Comparison of ENCODE assay signal across 15 cellular contexts in genomic region chr7:2920956-2921708, GRCh38.
DNase-seq lines count a peak whose midpoint lies in the region; ATAC-seq and TF ChIP-seq lines count a peak whose summit lies in the region.
"Had no signal": no experiment of that assay in that cellular context is flagged by ENCODE, and none has a peak within 500 bp of the region (broad histone marks: within the 10 kb centered on the region; RNA-seq: fewer than 3 reads in every experiment).

No MANE protein-coding gene starts in this region.

- no peaks in the 10 kb centered on the region for H3K27me3 Mint-ChIP-seq in T-helper 1 cell treated with Interleukin-12 subunit alpha and Interleukin-12 subunit beta and Interleukin-4 antibody, amounts not matched to agents 30 μg/mL and 1 μg/mL, for 36 hours (ENCODE audit: low read depth)
- H3K27me3 Mint-ChIP-seq: activated naive CD4-positive, alpha-beta T cell treated with anti-CD3 and anti-CD28 coated beads, Interleukin-2, amount 10 ng/mL, durations not matched to agents 7 days and 5 days had no signal

- DNase-seq in T-helper 1 cell (no peak), inferior parietal cortex (ENCODE audit: extremely low spot score) (peak; percentile 5), NCI-H2107 (lab: John Stamatoyannopoulos, UW) (no peak), kidney tubule cell (ENCODE audit: low spot score) (no peak)
- no peak for DNase-seq in stimulated activated effector memory CD8-positive, alpha-beta T cell treated with anti-CD3 and anti-CD28 coated beads, Interleukin-12 subunit alpha, Interleukin-12 subunit beta, amount 100 ng/mL, for 72 hours (ENCODE audit: low spot score in 2 of 2)
- DNase-seq: activated naive CD4-positive, alpha-beta T cell treated with anti-CD3 and anti-CD28 coated beads, Interleukin-2, amount 10 ng/mL, durations not matched to agents 7 days and 5 days; MV-4-11; NCI-H2081 treated with DMSO at 0.1 percent for 48 hours; Peyer's patch; small intestine; upper lobe of right lung had no signal

- ATAC-seq in SK-N-SH treated with all-trans-retinoic acid at 6 μM for 48 hours: peak; percentile 41; the same call in 2 of the 3 replicates
- ATAC-seq in stimulated activated effector memory CD8-positive, alpha-beta T cell treated with anti-CD3 and anti-CD28 coated beads, Interleukin-12 subunit alpha, Interleukin-12 subunit beta, amount 100 ng/mL, for 72 hours: no peak
- no peak for ATAC-seq in GM21528 (IDR thresholded peaks at IDR 0.05; ENCODE audit: low FRiP score, unreplicated experiment)
- ATAC-seq: heart left ventricle, upper lobe of right lung had no signal

- no peaks in the 10 kb centered on the region for H3K4me1 Mint-ChIP-seq in T-helper 1 cell treated with Interleukin-12 subunit alpha and Interleukin-12 subunit beta and Interleukin-4 antibody, amounts not matched to agents 30 μg/mL and 1 μg/mL, for 36 hours (ENCODE audit: low read depth)
- H3K4me1 Mint-ChIP-seq in stimulated activated effector memory CD8-positive, alpha-beta T cell treated with anti-CD3 and anti-CD28 coated beads, Interleukin-12 subunit alpha, Interleukin-12 subunit beta, amount 100 ng/mL, for 72 hours: peaks cover 4% of the 10 kb centered on the region
- H3K4me1 Mint-ChIP-seq: activated naive CD4-positive, alpha-beta T cell treated with anti-CD3 and anti-CD28 coated beads, Interleukin-2, amount 10 ng/mL, durations not matched to agents 7 days and 5 days had no signal

- peak overlapping the region; percentile 5 for H3K27ac Mint-ChIP-seq in T-helper 1 cell treated with Interleukin-12 subunit alpha and Interleukin-12 subunit beta and Interleukin-4 antibody, amounts not matched to agents 30 μg/mL and 1 μg/mL, for 36 hours
- H3K27ac Mint-ChIP-seq in stimulated activated effector memory CD8-positive, alpha-beta T cell treated with anti-CD3 and anti-CD28 coated beads, Interleukin-12 subunit alpha, Interleukin-12 subunit beta, amount 100 ng/mL, for 72 hours: peak overlapping the region; percentile 4
- H3K27ac Mint-ChIP-seq: activated naive CD4-positive, alpha-beta T cell treated with anti-CD3 and anti-CD28 coated beads, Interleukin-2, amount 10 ng/mL, durations not matched to agents 7 days and 5 days had no signal

- H3K9me3 Mint-ChIP-seq in T-helper 1 cell treated with Interleukin-12 subunit alpha and Interleukin-12 subunit beta and Interleukin-4 antibody, amounts not matched to agents 30 μg/mL and 1 μg/mL, for 36 hours: peaks cover 10% of the 10 kb centered on the region
- H3K9me3 Mint-ChIP-seq in stimulated activated effector memory CD8-positive, alpha-beta T cell treated with anti-CD3 and anti-CD28 coated beads, Interleukin-12 subunit alpha, Interleukin-12 subunit beta, amount 100 ng/mL, for 72 hours: peaks cover 6% of the 10 kb centered on the region
- H3K9me3 Mint-ChIP-seq: activated naive CD4-positive, alpha-beta T cell treated with anti-CD3 and anti-CD28 coated beads, Interleukin-2, amount 10 ng/mL, durations not matched to agents 7 days and 5 days had no signal

- H3K36me3 Mint-ChIP-seq in T-helper 1 cell treated with Interleukin-12 subunit alpha and Interleukin-12 subunit beta and Interleukin-4 antibody, amounts not matched to agents 30 μg/mL and 1 μg/mL, for 36 hours (ENCODE audit: low read depth): peaks cover 50% of the 10 kb centered on the region
- H3K36me3 Mint-ChIP-seq in stimulated activated effector memory CD8-positive, alpha-beta T cell treated with anti-CD3 and anti-CD28 coated beads, Interleukin-12 subunit alpha, Interleukin-12 subunit beta, amount 100 ng/mL, for 72 hours: peaks cover 92% of the 10 kb centered on the region

- H3K4me3 Mint-ChIP-seq in T-helper 1 cell treated with Interleukin-12 subunit alpha and Interleukin-12 subunit beta and Interleukin-4 antibody, amounts not matched to agents 30 μg/mL and 1 μg/mL, for 36 hours: no peak overlapping the region
- H3K4me3 Mint-ChIP-seq in stimulated activated effector memory CD8-positive, alpha-beta T cell treated with anti-CD3 and anti-CD28 coated beads, Interleukin-12 subunit alpha, Interleukin-12 subunit beta, amount 100 ng/mL, for 72 hours: no peak overlapping the region
- H3K4me3 Mint-ChIP-seq: activated naive CD4-positive, alpha-beta T cell treated with anti-CD3 and anti-CD28 coated beads, Interleukin-2, amount 10 ng/mL, durations not matched to agents 7 days and 5 days had no signal

TF ChIP-seq in SK-N-SH treated with all-trans-retinoic acid at 6 μM for 48 hours, 23 proteins besides CTCF, POLR2A, EP300 and RAD21:
- no peak for TF ChIP-seq CSDC2 (CRISPR knock-in tag; IDR thresholded peaks at IDR 0.05)
